In genomic region chr17:996554-997344, GRCh38 we compare ENCODE assay signal across 8 cellular contexts. TPM values are rescaled to one million over a fixed set of nuclear protein-coding genes. Genes with fewer than 3 reads are reported as not detected.
DNase-seq lines count a peak whose midpoint lies in the region; ATAC-seq and TF ChIP-seq lines count a peak whose summit lies in the region.

TSS of gene TIMM22 (plus strand) at chr17:997129. CDS start at chr17:997143, 14 bp downstream.

- H3K4me1 ChIP-seq in fibroblast of lung (ENCODE audit: control insufficient read depth, extremely low read depth, insufficient read depth, low read length) = peaks cover 30% of the 10 kb centered on the region

- H4K20me1 ChIP-seq in fibroblast of lung (ENCODE audit: control insufficient read depth, extremely low read depth, insufficient read depth, low read length) = no peaks in the 10 kb centered on the region

- no peaks in the 10 kb centered on the region for H3K27me3 ChIP-seq in fibroblast of lung (ENCODE audit: control insufficient read depth, insufficient read depth, low read length)

- no peaks in the 10 kb centered on the region for H3K9me3 ChIP-seq in fibroblast of lung (ENCODE audit: control insufficient read depth, insufficient read depth, low read depth, low read length)

- peaks cover 0 to 24% (median 1%) of the 10 kb centered on the region in 3 donors for H3K36me3 Mint-ChIP-seq in naive thymus-derived CD8-positive, alpha-beta T cell

- ATAC-seq in naive thymus-derived CD8-positive, alpha-beta T cell = peak; percentile 94

- peak within 1 kb of the TSS; percentile 91 for H3K27ac ChIP-seq in fibroblast of lung (ENCODE audit: insufficient read depth, low read length)

- POLR2A ChIA-PET in naive thymus-derived CD8-positive, alpha-beta T cell (lab: Charles Lee) = interaction anchor here (0.6 to 2.9 kb wide), 11 partner anchors 9 to 1115 kb away, joined by 3 to 27 read pairs (median 4); partner anchors contain the start of genes GEMIN4, GLOD4, MRM3 and NXN

- TF ChIP-seq CTCF in LNCAP (IDR thresholded peaks at IDR 0.05) (peak; percentile 98), fibroblast of lung (conservative IDR thresholded peaks at IDR 0.05 in 1 of 2, IDR thresholded peaks at IDR 0.05 in 1 of 2; ENCODE audit: low read depth in 1 of 2, low read length in 2 of 2) (peak; percentile 77 to 79)

- H2AFZ ChIP-seq in fibroblast of lung (ENCODE audit: low read length) = peak within 1 kb of the TSS; percentile 94

- H3K36me3 ChIP-seq in fibroblast of lung (ENCODE audit: control insufficient read depth, insufficient read depth, low read length) = peaks cover 9% of the 10 kb centered on the region

- DNase-seq in ELF-1 (ENCODE audit: low read depth, low spot score) (peak; percentile 100), GOT3 (lab: John Stamatoyannopoulos, UW) (peak; percentile 87), RPMI8226 (peak; percentile 95), fibroblast of lung (ENCODE audit: low read depth in 2 of 2) (peak; percentile 98 to 99)
- DNase-seq in activated T-helper 1 cell treated with anti-CD3 and anti-CD28 coated beads, Interleukin-2, amount 50 U/mL, for 16 hours (ENCODE audit: low read depth in 1 of 2, low spot score in 1 of 2) = peak; percentile 81 to 83
- DNase-seq in naive thymus-derived CD8-positive, alpha-beta T cell = peak; percentile 84 to 99 (median 92)
- peak; percentile 83 to 100 (median 96) for DNase-seq in stimulated activated naive CD4-positive, alpha-beta T cell (lab: John Stamatoyannopoulos, UW)

- peak within 1 kb of the TSS; percentile 96 to 99 (median 98) for H3K27ac Mint-ChIP-seq in naive thymus-derived CD8-positive, alpha-beta T cell

- peaks cover 24% of the 10 kb centered on the region for H3K79me2 ChIP-seq in fibroblast of lung (ENCODE audit: control insufficient read depth, insufficient read depth, low read length)

- H3K4me3 ChIP-seq in fibroblast of lung (replicated peaks in 1 of 4; ENCODE audit: control extremely low read depth in 1 of 4, insufficient read depth in 1 of 4, low read depth in 3 of 4, low read length in 4 of 4) = peak within 1 kb of the TSS; percentile 52 to 98 (median 82)

- H3K9me3 Mint-ChIP-seq in naive thymus-derived CD8-positive, alpha-beta T cell = peaks cover 0 to 28% (median 17%) of the 10 kb centered on the region in 9 donors

- peak within 1 kb of the TSS; percentile 94 to 99 (median 98) for H3K4me3 Mint-ChIP-seq in naive thymus-derived CD8-positive, alpha-beta T cell

- no peaks in the 10 kb centered on the region for H3K27me3 Mint-ChIP-seq in naive thymus-derived CD8-positive, alpha-beta T cell

- H3K4me1 Mint-ChIP-seq in naive thymus-derived CD8-positive, alpha-beta T cell = peaks cover 16 to 27% (median 24%) of the 10 kb centered on the region in 4 donors

- peak within 1 kb of the TSS; percentile 92 for H3K9ac ChIP-seq in fibroblast of lung (ENCODE audit: insufficient read depth, low read length)

- peak within 1 kb of the TSS; percentile 98 for H3K4me2 ChIP-seq in fibroblast of lung (ENCODE audit: extremely low read depth, insufficient read depth, low read length)

RNA-seq across cellular contexts. Expression of gene TIMM22, which starts in this region (rescaled TPM):
- total RNA-seq in fibroblast of lung = 10.5 and 13.4 TPM in 2 replicates
- 17.4 and 21.9 TPM in 2 replicates for polyA plus RNA-seq in fibroblast of lung
- polyA plus RNA-seq in fibroblast of lung (2012) = 15.6 and 21.0 TPM in 2 replicates
- polyA minus RNA-seq in fibroblast of lung (ENCODE audit: low replicate concordance) = 10.2 and 15.1 TPM in 2 replicates
- total RNA-seq in naive thymus-derived CD8-positive, alpha-beta T cell = 10 to 100 TPM; 14.5 to 15.9 TPM
- polyA plus RNA-seq in naive thymus-derived CD8-positive, alpha-beta T cell = 10 to 100 TPM; 20.8 to 25.2 (median 23.5) TPM

Comparison
In these comparisons a context has a peak if more than half of its experiments do, and no peak if none do; other contexts are left out.
1. Peak in every context shown above with its lines: DNase-seq, ATAC-seq, H3K4me3 ChIP-seq and H3K27ac ChIP-seq.